Comparison of ENCODE assay signal across 18 cellular contexts in the genomic region with DNA sequence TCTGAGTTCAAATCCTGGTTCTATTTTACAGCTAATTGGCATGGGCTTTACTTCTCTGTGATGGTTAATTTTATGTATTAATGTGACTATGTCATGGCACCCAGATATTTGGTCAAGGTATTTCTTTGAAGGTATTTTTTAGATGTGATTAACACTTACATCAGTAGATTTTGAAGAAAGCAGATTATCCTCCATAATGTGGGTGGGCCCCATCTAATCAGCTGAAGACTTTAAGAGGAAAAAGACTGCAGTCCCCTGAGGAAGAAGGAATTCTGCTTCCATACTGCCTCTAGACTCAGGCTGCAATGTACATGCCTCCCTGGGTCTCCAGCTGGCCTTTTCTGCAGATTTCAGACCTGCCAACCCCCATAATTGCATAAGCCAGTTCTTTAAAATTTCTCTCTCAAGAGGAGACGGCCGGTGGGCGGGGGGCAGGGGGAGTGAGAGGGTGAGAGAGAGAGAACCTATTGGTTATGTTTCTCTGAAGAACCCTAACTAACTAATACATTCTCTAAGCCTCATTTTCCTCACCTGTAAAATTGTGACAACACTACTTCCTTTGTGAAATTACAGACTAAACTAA.
"Had no signal": no experiment of that assay in that cellular context is flagged by ENCODE, and none has a peak within 500 bp of the region (broad histone marks: within the 10 kb centered on the region; RNA-seq: fewer than 3 reads in every experiment).

No MANE protein-coding gene starts in this region.

- DNase-seq: foreskin melanocyte; head of caudate nucleus; hippocampal formation; left colon; left ventricle myocardium superior; naive thymus-derived CD4-positive, alpha-beta T cell; nephron progenitor cell; psoas muscle; retina; right lobe of liver; spleen; stimulated activated CD4-positive, alpha-beta T cell treated with anti-CD3 and anti-CD28 coated beads, Interleukin-15, amount 100 ng/mL, for 24 hours; stimulated activated CD4-positive, alpha-beta T cell treated with anti-CD3 and anti-CD28 coated beads, Interleukin-4, amount 100 ng/mL, for 4 hours; stimulated activated naive B cell treated with anti-CD40 and anti-IgM and Interleukin-4, amounts not matched to agents 10 μg/mL and 1 μg/mL and 100 μg/mL, for 72 hours; stimulated activated naive CD8-positive, alpha-beta T cell treated with anti-CD3 and anti-CD28 coated beads, Interleukin-15, amount 100 ng/mL, for 72 hours; testis had no signal

- FAIRE-seq: colon had no signal

- ATAC-seq: left colon; left ventricle myocardium superior; psoas muscle; stimulated activated naive CD8-positive, alpha-beta T cell treated with anti-CD3 and anti-CD28 coated beads, Interleukin-15, amount 100 ng/mL, for 72 hours had no signal

- H3K27ac ChIP-seq: psoas muscle, right lobe of liver, spleen, testis had no signal

- H3K9me3 Mint-ChIP-seq: dendritic cell treated with granulocyte-macrophage colony-stimulating factor and Interleukin-4, amounts not matched to agents 40 ng/mL and 50 ng/mL, for 4 days had no signal

- H3K27me3 ChIP-seq: right lobe of liver, spleen, testis had no signal

- H3K9me3 ChIP-seq: psoas muscle, right lobe of liver, spleen, testis had no signal

- H3K4me3 Mint-ChIP-seq: dendritic cell treated with granulocyte-macrophage colony-stimulating factor and Interleukin-4, amounts not matched to agents 40 ng/mL and 50 ng/mL, for 4 days; naive thymus-derived CD4-positive, alpha-beta T cell; nephron progenitor cell; stimulated activated naive B cell treated with anti-CD40 and anti-IgM and Interleukin-4, amounts not matched to agents 10 μg/mL and 1 μg/mL and 100 μg/mL, for 72 hours; stimulated activated naive CD8-positive, alpha-beta T cell treated with anti-CD3 and anti-CD28 coated beads, Interleukin-15, amount 100 ng/mL, for 72 hours had no signal

- H3K27ac Mint-ChIP-seq: stimulated activated naive B cell treated with anti-CD40 and anti-IgM and Interleukin-4, amounts not matched to agents 10 μg/mL and 1 μg/mL and 100 μg/mL, for 72 hours; stimulated activated naive CD8-positive, alpha-beta T cell treated with anti-CD3 and anti-CD28 coated beads, Interleukin-15, amount 100 ng/mL, for 72 hours had no signal

- H3K36me3 ChIP-seq: right lobe of liver, spleen had no signal

- H3K4me3 ChIP-seq: psoas muscle, right lobe of liver, spleen, testis had no signal

- H3K4me1 ChIP-seq: psoas muscle, right lobe of liver, testis had no signal
